In genomic region chr7:96224682-96225081, GRCh38 we compare ENCODE assay signal across 9 cellular contexts.
A peak's percentile ranks its signal among the peaks of the same experiment; 100 is the strongest.
DNase-seq lines count a peak whose midpoint lies in the region; FAIRE-seq and TF ChIP-seq lines count a peak whose summit lies in the region.
"Had no signal": no experiment of that assay in that cellular context is flagged by ENCODE, and none has a peak within 500 bp of the region (broad histone marks: within the 10 kb centered on the region; RNA-seq: fewer than 3 reads in every experiment).

No MANE protein-coding gene starts in this region.

- TF ChIP-seq RAD21 in SK-N-SH (IDR thresholded peaks at IDR 0.05; ENCODE audit: low read length) = peak; percentile 57

- FAIRE-seq in keratinocyte (lab: Jason Lieb, UNC) = no peak
- FAIRE-seq: GM18507 had no signal

- no peaks in the 10 kb centered on the region for H4K20me1 ChIP-seq in SK-N-SH (ENCODE audit: insufficient read depth)
- no peaks in the 10 kb centered on the region for H4K20me1 ChIP-seq in keratinocyte (ENCODE audit: control insufficient read depth, extremely low read depth, insufficient read depth, low read length)

- peaks cover 0 to 5% of the 10 kb centered on the region in 2 experiments; a peak in 2 of 4 replicates for H3K4me1 ChIP-seq in SK-N-SH (ENCODE audit: control insufficient read depth in 1 of 2, insufficient read depth in 2 of 2, low read depth in 1 of 2, low read length in 1 of 2)
- H3K4me1 ChIP-seq in keratinocyte (ENCODE audit: control insufficient read depth, extremely low read depth, insufficient read depth, low read length) = peaks cover 2% of the 10 kb centered on the region
- H3K4me1 ChIP-seq in suprapubic skin = peaks cover 13% of the 10 kb centered on the region
- H3K4me1 ChIP-seq in transverse colon = peaks cover 0 to 6% (median under 1%) of the 10 kb centered on the region in 4 donors

- H3K9ac ChIP-seq in SK-N-SH = no peak overlapping the region
- no peak overlapping the region for H3K9ac ChIP-seq in keratinocyte (ENCODE audit: control insufficient read depth, extremely low read depth, insufficient read depth, low read length)

- H3K36me3 ChIP-seq in GM06990 (ENCODE audit: control insufficient read depth, insufficient read depth, low read length) (no peaks in the 10 kb centered on the region), SK-N-SH (replicated peaks in 1 of 2; ENCODE audit: control insufficient read depth in 1 of 2, insufficient read depth in 2 of 2, low read length in 1 of 2) (peaks cover 0 to 7% of the 10 kb centered on the region in 2 experiments), keratinocyte (ENCODE audit: control insufficient read depth in 2 of 2, extremely low read depth in 1 of 2, insufficient read depth in 2 of 2, low read length in 2 of 2) (peaks cover 0 to 2% of the 10 kb centered on the region in 2 experiments), suprapubic skin (peaks cover 13% of the 10 kb centered on the region), transverse colon (peaks cover 0 to 6% (median 0%) of the 10 kb centered on the region in 4 donors)

- no peak for TF ChIP-seq POLR2A in suprapubic skin (IDR thresholded peaks at IDR 0.05)
- TF ChIP-seq POLR2A in transverse colon (IDR thresholded peaks at IDR 0.05) = no peak

- no peaks in the 10 kb centered on the region for H3K9me1 ChIP-seq in keratinocyte (ENCODE audit: control insufficient read depth, extremely low read depth, insufficient read depth, low read length)

- H3K27ac ChIP-seq in SK-N-SH (ENCODE audit: low read depth in 2 of 2, low read length in 1 of 2) = no peak overlapping the region
- H3K27ac ChIP-seq in keratinocyte (ENCODE audit: control insufficient read depth, insufficient read depth, low read length) = no peak overlapping the region
- no peak overlapping the region for H3K27ac ChIP-seq in suprapubic skin
- no peak overlapping the region for H3K27ac ChIP-seq in coronary artery
- H3K27ac ChIP-seq in transverse colon = no peak overlapping the region

- H3F3A ChIP-seq in SK-N-SH (replicated peaks; ENCODE audit: insufficient read depth) = no peaks in the 10 kb centered on the region

- in situ Hi-C loops in transverse colon (cut with MboI; ENCODE audit: low pct_ligation_motif_present in 1 of 4, low pct_unique_long_range_greater_than_20kb in 1 of 4, low sequenced_read_pairs in 3 of 4) = no loop called here

- dilution Hi-C loops in keratinocyte (cut with MboI; ENCODE audit: extremely low pct_ligation_motif_present, low sequenced_read_pairs) = no loop called here

- H3K9me3 ChIP-seq in SK-N-SH (no peaks in the 10 kb centered on the region), keratinocyte (ENCODE audit: control insufficient read depth, low read depth, low read length) (no peaks in the 10 kb centered on the region), suprapubic skin (no peaks in the 10 kb centered on the region), transverse colon (no peaks in the 10 kb centered on the region)

- H3K4me3 ChIP-seq in GM06990 (replicated peaks; ENCODE audit: low read depth, low read length) (no peak overlapping the region), SK-N-SH (ENCODE audit: low read depth in 2 of 2, low read length in 1 of 2) (no peak overlapping the region), keratinocyte (ENCODE audit: control insufficient read depth in 2 of 3, extremely low read depth in 1 of 3, insufficient read depth in 2 of 3, low read depth in 1 of 3, low read length in 3 of 3) (no peak overlapping the region), suprapubic skin (no peak overlapping the region), coronary artery (no peak overlapping the region), transverse colon (no peak overlapping the region)

- H3K27me3 ChIP-seq in GM06990 (replicated peaks; ENCODE audit: control insufficient read depth, insufficient read depth, low read length) = no peaks in the 10 kb centered on the region
- H3K27me3 ChIP-seq in SK-N-SH (ENCODE audit: insufficient read depth) = no peaks in the 10 kb centered on the region
- H3K27me3 ChIP-seq in keratinocyte (ENCODE audit: control insufficient read depth, extremely low read depth, insufficient read depth, low read length) = no peaks in the 10 kb centered on the region
- no peaks in the 10 kb centered on the region for H3K27me3 ChIP-seq in suprapubic skin
- H3K27me3 ChIP-seq in transverse colon = no peaks in the 10 kb centered on the region

- H2AFZ ChIP-seq in SK-N-SH (ENCODE audit: low read depth) = no peak overlapping the region
- H2AFZ ChIP-seq in keratinocyte (ENCODE audit: control insufficient read depth, low read length) = no peak overlapping the region

- no peak for TF ChIP-seq EP300 in SK-N-SH (IDR thresholded peaks at IDR 0.05; ENCODE audit: borderline replicate concordance in 1 of 2, low read depth in 1 of 2, low read length in 1 of 2)
- TF ChIP-seq EP300 in suprapubic skin (IDR thresholded peaks at IDR 0.05) = no peak
- no peak for TF ChIP-seq EP300 in transverse colon (IDR thresholded peaks at IDR 0.05; ENCODE audit: low read depth)

- H3K79me2 ChIP-seq in SK-N-SH (ENCODE audit: insufficient read depth) (no peaks in the 10 kb centered on the region), keratinocyte (ENCODE audit: control insufficient read depth, insufficient read depth, low read length) (peaks cover 2% of the 10 kb centered on the region)

- CTCF ChIA-PET in HEK293T (lab: Yijun Ruan, JAX) = interaction anchor here (1.3 kb wide), 1 partner anchor 803 kb away, joined by 4 read pairs; no protein-coding TSS in a partner anchor
- CTCF ChIA-PET in SK-N-SH (lab: Yijun Ruan, JAX) = interaction anchor here (0.6 to 3.7 kb wide), 5 partner anchors 8 to 803 kb away, joined by 3 to 13 read pairs (median 4); no protein-coding TSS in a partner anchor

- POLR2A ChIA-PET in HEK293T (lab: Yijun Ruan, JAX) = no interaction called here
- POLR2A ChIA-PET in SK-N-SH (lab: Yijun Ruan, JAX) = no interaction called here

- H3K9me2 ChIP-seq in SK-N-SH = no peaks in the 10 kb centered on the region

- H3K4me2 ChIP-seq in SK-N-SH = no peak overlapping the region
- H3K4me2 ChIP-seq in keratinocyte (ENCODE audit: control insufficient read depth, extremely low read depth, insufficient read depth, low read depth, low read length) = no peak overlapping the region

- peak; percentile 25 for TF ChIP-seq CTCF in GM06990 (IDR thresholded peaks at IDR 0.05; ENCODE audit: insufficient read depth, low read length, poor library complexity, severe bottlenecking)
- peak; percentile 42 for TF ChIP-seq CTCF in SK-N-SH (IDR thresholded peaks at IDR 0.05)
- TF ChIP-seq CTCF in keratinocyte (optimal IDR thresholded peaks at IDR 0.05 in 1 of 3, IDR thresholded peaks at IDR 0.05 in 1 of 3, conservative IDR thresholded peaks at IDR 0.05 in 1 of 3; ENCODE audit: extremely low read depth in 1 of 3, insufficient read depth in 2 of 3, low read length in 3 of 3) = peak; percentile 12 to 69 (median 16)
- TF ChIP-seq CTCF in suprapubic skin (IDR thresholded peaks at IDR 0.05) = no peak
- TF ChIP-seq CTCF in coronary artery (IDR thresholded peaks at IDR 0.05) = no peak
- TF ChIP-seq CTCF in transverse colon (IDR thresholded peaks at IDR 0.05) = no peak

- 93% methylated on average over 1 of the region's 1 CpG for WGBS in SK-N-SH (ENCODE audit: low lambda C conversion rate)
- 100% methylated on average over 1 of the region's 1 CpG for WGBS in suprapubic skin
- WGBS in transverse colon (ENCODE audit: low coverage in 1 of 2), 2 donors = 88 to 100% methylated on average over 1 of the region's 1 CpG

- DNase-seq in GM06990 (ENCODE audit: extremely low read depth, insufficient read length) (no peak), HEK293T (ENCODE audit: extremely low spot score) (peak; percentile 30), SK-N-SH (peak; percentile 51), keratinocyte (ENCODE audit: low read depth, low spot score) (no peak), suprapubic skin (ENCODE audit: low spot score in 2 of 2) (no peak), hepatic stellate cell (ENCODE audit: low spot score) (no peak), coronary artery (ENCODE audit: low spot score) (no peak), transverse colon (no peak)

- intact Hi-C loops in transverse colon (cut with DNase I; ENCODE audit: low total_unique reads) = no loop called here

TF ChIP-seq in HEK293T, 16 proteins besides CTCF, POLR2A, EP300 and RAD21:
- no peak for TF ChIP-seq SUZ12 (IDR thresholded peaks at IDR 0.05)
- TF ChIP-seq FOXK2 (IDR thresholded peaks at IDR 0.05) = no peak
- no peak for TF ChIP-seq ELF4 (IDR thresholded peaks at IDR 0.05)

TF ChIP-seq in SK-N-SH, 30 proteins besides CTCF, POLR2A, EP300 and RAD21:
- no peak for TF ChIP-seq MAX (IDR thresholded peaks at IDR 0.05; ENCODE audit: low read depth)
- peak; percentile 34; the same call in 1 of the 2 replicates for TF ChIP-seq SMC3 (IDR thresholded peaks at IDR 0.05; ENCODE audit: low read depth, low read length)

Comparison
In these comparisons a context has a peak if more than half of its experiments do, and no peak if none do; other contexts are left out.
1. DNase-seq: peak in HEK293T (single experiment) and SK-N-SH (single experiment); none in GM06990 (single experiment), keratinocyte (single experiment), suprapubic skin (0 of 2), hepatic stellate cell (single experiment), coronary artery (single experiment) and transverse colon (single experiment).
2. CTCF ChIP-seq: peak in GM06990 (single experiment), SK-N-SH (single experiment) and keratinocyte (3 of 3); none in suprapubic skin (0 of 2), coronary artery (single experiment) and transverse colon (0 of 5).